Comparison of ENCODE assay signal across 8 cellular contexts in genomic region chr19:51094696-51095279, GRCh38. TPM values are rescaled to one million over a fixed set of nuclear protein-coding genes. Genes with fewer than 3 reads are reported as not detected.
DNase-seq lines count a peak whose midpoint lies in the region; ATAC-seq and TF ChIP-seq lines count a peak whose summit lies in the region.

No MANE protein-coding gene starts in this region.

- H3K36me3 Mint-ChIP-seq in mesothelial cell of epicardium = peaks cover 2% of the 10 kb centered on the region

- H3K36me3 ChIP-seq in brain microvascular endothelial cell (replicated peaks) = peaks cover 5% of the 10 kb centered on the region

- peak in 4 of 6 experiments; percentile 8 to 25 (median 20) for DNase-seq in stimulated activated naive CD4-positive, alpha-beta T cell (lab: John Stamatoyannopoulos, UW)
- DNase-seq in stimulated activated naive CD4-positive, alpha-beta T cell treated with Interleukin-2 at 50 U/mL for 16 hours (lab: John Stamatoyannopoulos, UW) = no peak
- DNase-seq in NCI-H2227 treated with DMSO at 0.1 percent for 48 hours (lab: John Stamatoyannopoulos, UW) (peak; percentile 1), brain microvascular endothelial cell (no peak), mesothelial cell of epicardium (ENCODE audit: low spot score in 2 of 2, unreplicated experiment in 2 of 2) (peak; percentile 50 to 65), OCI-M2 (lab: John Stamatoyannopoulos, UW; ENCODE audit: unreplicated experiment) (no peak)

- no peaks in the 10 kb centered on the region for H3K27me3 ChIP-seq in brain microvascular endothelial cell (replicated peaks)

- in situ Hi-C loops in brain microvascular endothelial cell (cut with HindIII; ENCODE audit: low pct_ligation_motif_present, low sequenced_read_pairs) = no loop called here

- ATAC-seq in HG02884 (IDR thresholded peaks at IDR 0.05; ENCODE audit: unreplicated experiment) (no peak), GM21737 (IDR thresholded peaks at IDR 0.05; ENCODE audit: unreplicated experiment) (no peak)

- no peak overlapping the region for H3K4me3 ChIP-seq in brain microvascular endothelial cell (ENCODE audit: low read depth, low read length)

- H3K4me1 Mint-ChIP-seq in mesothelial cell of epicardium = peaks cover 25% of the 10 kb centered on the region

- H3K27ac ChIP-seq in brain microvascular endothelial cell = no peak overlapping the region

- no peak overlapping the region for H3K4me3 Mint-ChIP-seq in mesothelial cell of epicardium

- no peaks in the 10 kb centered on the region for H3K27me3 Mint-ChIP-seq in mesothelial cell of epicardium (ENCODE audit: low read depth)

- peak; percentile 77 for TF ChIP-seq CTCF in brain microvascular endothelial cell (IDR thresholded peaks at IDR 0.05; ENCODE audit: low read depth, low read length, missing control alignments)
- peak; percentile 90 for TF ChIP-seq CTCF in mesothelial cell of epicardium (IDR thresholded peaks at IDR 0.05; ENCODE audit: unreplicated experiment)

- no peaks in the 10 kb centered on the region for H3K9me3 Mint-ChIP-seq in mesothelial cell of epicardium

- H3K27ac Mint-ChIP-seq in mesothelial cell of epicardium = no peak overlapping the region

RNA-seq across cellular contexts. Expression of gene KLK14, which starts 12.1 kb away (rescaled TPM):
- total RNA-seq in mesothelial cell of epicardium = 0.45 to 0.99 TPM (median 0.47 TPM) in 3 replicates

RNA-seq across cellular contexts. Expression of gene CTU1, which starts 13.4 kb away (rescaled TPM):
- total RNA-seq in mesothelial cell of epicardium = 7.5 to 7.9 TPM (median 7.7 TPM) in 3 replicates

RNA-seq across cellular contexts. Expression of gene KLK13, which starts 29.9 kb away (rescaled TPM):
- 0.27 to 0.54 TPM (median 0.43 TPM) in 3 replicates for total RNA-seq in mesothelial cell of epicardium

RNA-seq across cellular contexts. Expression of gene SIGLEC9, which starts 29.9 kb away (rescaled TPM):
- total RNA-seq in mesothelial cell of epicardium = not detected in 3 replicates

RNA-seq across cellular contexts. Expression of gene SIGLEC7, which starts 47.3 kb away (rescaled TPM):
- total RNA-seq in mesothelial cell of epicardium = not detected in 3 replicates

Comparison
In these comparisons a context has a peak if more than half of its experiments do, and no peak if none do; other contexts are left out.
1. DNase-seq: peak in stimulated activated naive CD4-positive, alpha-beta T cell (4 of 6), NCI-H2227 treated with DMSO at 0.1 percent for 48 hours (single experiment) and mesothelial cell of epicardium (2 of 2); none in stimulated activated naive CD4-positive, alpha-beta T cell treated with Interleukin-2 at 50 U/mL for 16 hours (single experiment), brain microvascular endothelial cell (single experiment) and OCI-M2 (single experiment).